8 cellular contexts compared by ENCODE assay signal in genomic region chr3:12556723-12557471, GRCh38. TPM values are rescaled to one million over a fixed set of nuclear protein-coding genes. Genes with fewer than 3 reads are reported as not detected.
A peak's percentile ranks its signal among the peaks of the same experiment; 100 is the strongest.
DNase-seq lines count a peak whose midpoint lies in the region; ATAC-seq, FAIRE-seq and TF ChIP-seq lines count a peak whose summit lies in the region.

Gene MKRN2 (plus strand): TSS chr3:12557087. CDS start chr3:12557151, 64 bp downstream.

- H3K4me1 Mint-ChIP-seq in T-helper 17 cell, result peaks cover 42% of the 10 kb centered on the region

- peaks cover 3% of the 10 kb centered on the region for H3K36me3 Mint-ChIP-seq in T-helper 17 cell (ENCODE audit: low read depth)

- H3K27me3 Mint-ChIP-seq in T-helper 17 cell, result peaks cover 27% of the 10 kb centered on the region

- no peaks in the 10 kb centered on the region for H3K9me3 ChIP-seq in T-helper 17 cell (ENCODE audit: control insufficient read depth, low read length, poor library complexity, severe bottlenecking)

- DNase-seq in GM12892 (ENCODE audit: insufficient read length) (peak; percentile 69), NCI-H1105 treated with DMSO at 0.1 percent for 48 hours (lab: John Stamatoyannopoulos, UW) (peak; percentile 60), T-helper 17 cell (peak; percentile 78 to 79 (median 79)), amygdala (lab: John Stamatoyannopoulos, UW) (peak; percentile 53 to 93 (median 82)), left ventricle myocardium superior (peak; percentile 93), pulmonary artery endothelial cell (ENCODE audit: low read depth, low spot score) (peak; percentile 47), urothelium cell line (ENCODE audit: low spot score) (peak; percentile 92)

- TF ChIP-seq POLR2A in GM12892 (IDR thresholded peaks at IDR 0.05; ENCODE audit: low read depth, low read length), result peak; percentile 97

- H3K4me3 Mint-ChIP-seq in T-helper 17 cell, result peak within 1 kb of the TSS; percentile 99

- peak; percentile 96 for FAIRE-seq in GM12892 (lab: Jason Lieb, UNC)
- FAIRE-seq in urothelium cell line (lab: Jason Lieb, UNC), result peak; percentile 94

- H3K27ac Mint-ChIP-seq in T-helper 17 cell, result peak within 1 kb of the TSS; percentile 97

- ATAC-seq in HG02642 (IDR thresholded peaks at IDR 0.05; ENCODE audit: poor library complexity, unreplicated experiment) (peak; percentile 84), T-helper 17 cell (peak; percentile 97), left ventricle myocardium superior (peak; percentile 96)

- intact Hi-C loops in left ventricle myocardium superior (cut with micrococcal nuclease), result no loop called here

RNA-seq across cellular contexts. Expression of gene MKRN2, which starts in this region (rescaled TPM):
- polyA plus RNA-seq in GM12892 (2012; ENCODE audit: missing spikeins), result 30.0 TPM
- total RNA-seq in T-helper 17 cell (10 to 100 TPM; 21.9 to 23.9 TPM), left ventricle myocardium superior (33.6 TPM), pulmonary artery endothelial cell (35.9 and 36.9 TPM in 2 replicates)

Comparison
In these comparisons a context has a peak if more than half of its experiments do, and no peak if none do; other contexts are left out.
1. Peak in every context shown above with its lines: DNase-seq and ATAC-seq.